ENCODE assay signal across 24 cellular contexts in the genomic region with DNA sequence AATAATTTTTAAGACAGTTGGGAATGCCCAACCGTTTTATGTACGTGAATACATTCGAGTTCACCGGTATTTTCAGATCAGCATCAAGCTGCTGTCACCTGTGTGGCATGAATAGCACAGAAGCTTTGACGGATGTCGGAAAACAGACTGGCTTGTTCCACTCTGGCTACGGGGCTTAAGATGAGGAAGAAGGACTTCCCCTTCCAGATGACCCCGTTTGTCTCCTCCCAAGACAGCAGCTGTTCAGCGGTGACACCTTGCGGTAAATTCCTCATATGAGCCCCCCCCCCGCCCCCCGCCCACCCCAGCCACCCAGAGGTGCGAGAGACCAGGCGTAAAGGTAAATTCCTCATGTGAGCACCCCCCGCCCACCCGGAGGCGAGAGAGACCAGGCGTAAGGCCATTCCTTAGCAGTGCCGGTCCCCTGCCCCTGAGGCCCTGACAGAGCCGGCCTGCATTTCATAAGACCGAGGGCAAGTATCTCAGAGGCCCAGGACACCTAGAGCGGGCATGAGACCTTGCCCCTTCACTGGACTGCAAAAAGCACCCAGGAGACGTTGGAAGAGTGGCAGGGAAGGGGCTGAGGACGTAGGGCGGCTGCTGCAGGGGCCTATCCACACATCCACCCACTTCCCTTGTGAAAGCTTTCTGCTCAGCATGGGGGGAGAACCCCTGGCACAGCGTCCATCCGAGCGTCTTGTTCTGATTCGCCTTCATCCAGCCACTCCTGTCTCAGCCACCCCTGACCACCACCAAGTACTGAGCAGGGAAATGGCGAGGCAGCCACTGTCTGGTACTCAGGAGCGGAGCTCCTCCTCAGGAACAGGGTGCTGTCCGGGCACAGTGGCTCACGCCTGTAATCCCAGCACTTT. TPM values are rescaled to one million over a fixed set of nuclear protein-coding genes. Genes with fewer than 3 reads are reported as not detected.
DNase-seq lines count a peak whose midpoint lies in the region; ATAC-seq, FAIRE-seq and TF ChIP-seq lines count a peak whose summit lies in the region.
"Had no signal": no experiment of that assay in that cellular context is flagged by ENCODE, and none has a peak within 500 bp of the region (broad histone marks: within the 10 kb centered on the region; RNA-seq: fewer than 3 reads in every experiment).

No MANE protein-coding gene starts in this region.

- DNase-seq in activated CD4-positive, alpha-beta memory T cell treated with anti-CD3 and anti-CD28 coated beads for 36 hours: peak; percentile 4
- DNase-seq in activated CD4-positive, alpha-beta memory T cell treated with anti-CD3 and anti-CD28 coated beads, Interleukin-2, amount 10 ng/mL, durations not matched to agents 7 days and 5 days: no peak
- DNase-seq in RWPE2 (ENCODE audit: low spot score) (peak; percentile 74), kidney (peak; percentile 54)
- DNase-seq in activated effector memory CD4-positive, alpha-beta T cell treated with Interleukin-2 at 50 U/mL for 16 hours: no peak
- DNase-seq: activated CD4-positive, alpha-beta T cell treated with anti-CD3 and anti-CD28 coated beads, Interleukin-2, amount 10 ng/mL, durations not matched to agents 24 days and 14 days; brain microvascular endothelial cell; C1 segment of cervical spinal cord; colonic mucosa; MG63; NCI-H1694; NCI-H526 treated with DMSO at 0.1 percent for 48 hours; sigmoid colon; T-helper 17 cell; uterus had no signal

- H3K9me3 Mint-ChIP-seq in activated CD4-positive, alpha-beta memory T cell treated with anti-CD3 and anti-CD28 coated beads for 36 hours: no peaks in the 10 kb centered on the region
- H3K9me3 Mint-ChIP-seq in activated CD4-positive, alpha-beta memory T cell treated with anti-CD3 and anti-CD28 coated beads, Interleukin-2, amount 10 ng/mL, durations not matched to agents 7 days and 5 days: no peaks in the 10 kb centered on the region
- no peaks in the 10 kb centered on the region for H3K9me3 Mint-ChIP-seq in stimulated activated memory B cell treated with anti-CD40 and anti-IgM and Interleukin-4, amounts not matched to agents 10 μg/mL and 1 μg/mL and 100 μg/mL, for 72 hours
- H3K9me3 Mint-ChIP-seq: activated CD4-positive, alpha-beta T cell treated with anti-CD3 and anti-CD28 coated beads, Interleukin-2, amount 10 ng/mL, durations not matched to agents 24 days and 14 days; activated T-helper 2 cell treated with anti-CD3 and anti-CD28 coated beads, Interferon-gamma antibody, Interleukin-2, Interleukin-4, amounts not matched to agents 10 μg/mL and 5 μg/mL and 100 μg/mL, durations not matched to agents 14 hours and 24 hours and 36 hours; IgD-negative memory B cell had no signal

- H3K4me1 ChIP-seq in RWPE2 (ENCODE audit: insufficient read depth, poor library complexity, severe bottlenecking) (no peaks in the 10 kb centered on the region), kidney (ENCODE audit: control insufficient read depth in 1 of 2, insufficient read depth in 1 of 2, low read depth in 1 of 2, low read length in 2 of 2) (no peaks in the 10 kb centered on the region)
- H3K4me1 ChIP-seq: colonic mucosa, HAP-1, pancreas, sigmoid colon, uterus had no signal

- no peak overlapping the region for H3K9ac ChIP-seq in kidney (ENCODE audit: low read length in 2 of 2)

- H3K4me3 ChIP-seq in RWPE2 (ENCODE audit: severe bottlenecking) (no peak overlapping the region), kidney (ENCODE audit: low read length in 2 of 2) (no peak overlapping the region)
- H3K4me3 ChIP-seq: colonic mucosa, HAP-1, MG63, pancreas, sigmoid colon, uterus had no signal

- TF ChIP-seq CTCF in RWPE2 (IDR thresholded peaks at IDR 0.05; ENCODE audit: poor library complexity, severe bottlenecking): no peak
- TF ChIP-seq CTCF in kidney (IDR thresholded peaks at IDR 0.05; ENCODE audit: borderline replicate concordance, extremely low read depth, insufficient read depth): no peak

- POLR2A ChIA-PET in activated CD4-positive, alpha-beta memory T cell treated with anti-CD3 and anti-CD28 coated beads for 36 hours (lab: Charles Lee): no interaction called here
- POLR2A ChIA-PET in activated CD4-positive, alpha-beta memory T cell treated with anti-CD3 and anti-CD28 coated beads, Interleukin-2, amount 10 ng/mL, durations not matched to agents 7 days and 5 days (lab: Charles Lee): interaction anchor here (1.5 kb wide), 1 partner anchor 7 kb away, joined by 3 read pairs; no protein-coding TSS in a partner anchor

- H3K27me3 Mint-ChIP-seq in activated CD4-positive, alpha-beta memory T cell treated with anti-CD3 and anti-CD28 coated beads for 36 hours: peaks cover 17% of the 10 kb centered on the region
- H3K27me3 Mint-ChIP-seq in activated CD4-positive, alpha-beta memory T cell treated with anti-CD3 and anti-CD28 coated beads, Interleukin-2, amount 10 ng/mL, durations not matched to agents 7 days and 5 days: peaks cover 16% of the 10 kb centered on the region
- peaks cover 36% of the 10 kb centered on the region for H3K27me3 Mint-ChIP-seq in stimulated activated memory B cell treated with anti-CD40 and anti-IgM and Interleukin-4, amounts not matched to agents 10 μg/mL and 1 μg/mL and 100 μg/mL, for 72 hours

- CTCF ChIA-PET in activated CD4-positive, alpha-beta memory T cell treated with anti-CD3 and anti-CD28 coated beads for 36 hours (lab: Charles Lee): interaction anchor here (1.0 kb wide), 1 partner anchor 146 kb away, joined by 3 read pairs; no protein-coding TSS in a partner anchor
- CTCF ChIA-PET in activated CD4-positive, alpha-beta memory T cell treated with anti-CD3 and anti-CD28 coated beads, Interleukin-2, amount 10 ng/mL, durations not matched to agents 7 days and 5 days (lab: Charles Lee): interaction anchor here (1.2 kb wide), 1 partner anchor 38 kb away, joined by 3 read pairs; no protein-coding TSS in a partner anchor

- H3K36me3 Mint-ChIP-seq in activated CD4-positive, alpha-beta memory T cell treated with anti-CD3 and anti-CD28 coated beads for 36 hours: no peaks in the 10 kb centered on the region
- H3K36me3 Mint-ChIP-seq in activated CD4-positive, alpha-beta memory T cell treated with anti-CD3 and anti-CD28 coated beads, Interleukin-2, amount 10 ng/mL, durations not matched to agents 7 days and 5 days (ENCODE audit: low read depth): no peaks in the 10 kb centered on the region
- no peaks in the 10 kb centered on the region for H3K36me3 Mint-ChIP-seq in stimulated activated memory B cell treated with anti-CD40 and anti-IgM and Interleukin-4, amounts not matched to agents 10 μg/mL and 1 μg/mL and 100 μg/mL, for 72 hours

- intact Hi-C loops in activated CD4-positive, alpha-beta memory T cell treated with anti-CD3 and anti-CD28 coated beads for 36 hours (cut with micrococcal nuclease): no loop called here
- intact Hi-C loops in kidney (cut with DNase I): no loop called here

- peaks cover 31% of the 10 kb centered on the region for H3K27me3 ChIP-seq in RWPE2 (ENCODE audit: insufficient read depth, poor library complexity, severe bottlenecking)
- H3K27me3 ChIP-seq: colonic mucosa, pancreas, uterus had no signal

- H3K27ac Mint-ChIP-seq in activated CD4-positive, alpha-beta memory T cell treated with anti-CD3 and anti-CD28 coated beads for 36 hours: no peak overlapping the region
- no peak overlapping the region for H3K27ac Mint-ChIP-seq in activated CD4-positive, alpha-beta memory T cell treated with anti-CD3 and anti-CD28 coated beads, Interleukin-2, amount 10 ng/mL, durations not matched to agents 7 days and 5 days
- no peak overlapping the region for H3K27ac Mint-ChIP-seq in stimulated activated memory B cell treated with anti-CD40 and anti-IgM and Interleukin-4, amounts not matched to agents 10 μg/mL and 1 μg/mL and 100 μg/mL, for 72 hours
- H3K27ac Mint-ChIP-seq: activated CD4-positive, alpha-beta T cell treated with anti-CD3 and anti-CD28 coated beads, Interleukin-2, amount 10 ng/mL, durations not matched to agents 24 days and 14 days; activated T-helper 2 cell treated with anti-CD3 and anti-CD28 coated beads, Interferon-gamma antibody, Interleukin-2, Interleukin-4, amounts not matched to agents 10 μg/mL and 5 μg/mL and 100 μg/mL, durations not matched to agents 14 hours and 24 hours and 36 hours; IgD-negative memory B cell; T-helper 17 cell had no signal

- FAIRE-seq in kidney (lab: Jason Lieb, UNC): no peak
- FAIRE-seq: endometrium, pancreas had no signal

- ATAC-seq in RWPE2 (ENCODE audit: low read depth): no peak
- peak; percentile 50 for ATAC-seq in stimulated activated memory B cell treated with anti-CD40 and anti-IgM and Interleukin-4, amounts not matched to agents 10 μg/mL and 1 μg/mL and 100 μg/mL, for 72 hours
- no peak for ATAC-seq in GM18519 (IDR thresholded peaks at IDR 0.05; ENCODE audit: low FRiP score, unreplicated experiment)
- ATAC-seq in HG03378 (IDR thresholded peaks at IDR 0.05; ENCODE audit: unreplicated experiment): no peak
- ATAC-seq: Panc1, pancreas, T-helper 17 cell had no signal

- no peak overlapping the region for H3K4me3 Mint-ChIP-seq in activated CD4-positive, alpha-beta memory T cell treated with anti-CD3 and anti-CD28 coated beads for 36 hours
- H3K4me3 Mint-ChIP-seq in activated CD4-positive, alpha-beta memory T cell treated with anti-CD3 and anti-CD28 coated beads, Interleukin-2, amount 10 ng/mL, durations not matched to agents 7 days and 5 days: no peak overlapping the region
- no peak overlapping the region for H3K4me3 Mint-ChIP-seq in stimulated activated memory B cell treated with anti-CD40 and anti-IgM and Interleukin-4, amounts not matched to agents 10 μg/mL and 1 μg/mL and 100 μg/mL, for 72 hours
- H3K4me3 Mint-ChIP-seq: activated CD4-positive, alpha-beta T cell treated with anti-CD3 and anti-CD28 coated beads, Interleukin-2, amount 10 ng/mL, durations not matched to agents 24 days and 14 days; T-helper 17 cell had no signal

- no peaks in the 10 kb centered on the region for H3K9me3 ChIP-seq in RWPE2 (ENCODE audit: severe bottlenecking)
- no peaks in the 10 kb centered on the region for H3K9me3 ChIP-seq in kidney (ENCODE audit: control insufficient read depth in 1 of 2, low read length in 2 of 2)
- H3K9me3 ChIP-seq: colonic mucosa, HAP-1, MG63, pancreas, sigmoid colon, uterus had no signal

- no peaks in the 10 kb centered on the region for H3K36me3 ChIP-seq in RWPE2 (ENCODE audit: low read depth)
- no peaks in the 10 kb centered on the region for H3K36me3 ChIP-seq in kidney (ENCODE audit: control insufficient read depth in 1 of 2, insufficient read depth in 2 of 2, low read length in 2 of 2)
- H3K36me3 ChIP-seq: brain microvascular endothelial cell, colonic mucosa, HAP-1, MG63, pancreas, sigmoid colon, uterus had no signal

- H3K27ac ChIP-seq in RWPE2 (ENCODE audit: poor library complexity, severe bottlenecking) (no peak overlapping the region), kidney (ENCODE audit: low read depth in 2 of 2, low read length in 2 of 2) (no peak overlapping the region)
- H3K27ac ChIP-seq: brain microvascular endothelial cell, colonic mucosa, pancreas, sigmoid colon, uterus had no signal

- peaks cover 3% of the 10 kb centered on the region for H3K4me1 Mint-ChIP-seq in activated CD4-positive, alpha-beta memory T cell treated with anti-CD3 and anti-CD28 coated beads for 36 hours (ENCODE audit: low read depth)
- H3K4me1 Mint-ChIP-seq in activated CD4-positive, alpha-beta memory T cell treated with anti-CD3 and anti-CD28 coated beads, Interleukin-2, amount 10 ng/mL, durations not matched to agents 7 days and 5 days: no peaks in the 10 kb centered on the region
- peaks cover 17% of the 10 kb centered on the region for H3K4me1 Mint-ChIP-seq in stimulated activated memory B cell treated with anti-CD40 and anti-IgM and Interleukin-4, amounts not matched to agents 10 μg/mL and 1 μg/mL and 100 μg/mL, for 72 hours
- H3K4me1 Mint-ChIP-seq: activated CD4-positive, alpha-beta T cell treated with anti-CD3 and anti-CD28 coated beads, Interleukin-2, amount 10 ng/mL, durations not matched to agents 24 days and 14 days had no signal

RNA-seq across cellular contexts. Expression of a gene that starts 7.3 kb away (rescaled TPM):
- 10 to 100 TPM; 32.8 to 33.7 TPM for total RNA-seq in activated CD4-positive, alpha-beta memory T cell treated with anti-CD3 and anti-CD28 coated beads for 36 hours
- 10 to 100 TPM; 42.8 to 50.7 TPM for total RNA-seq in activated CD4-positive, alpha-beta memory T cell treated with anti-CD3 and anti-CD28 coated beads, Interleukin-2, amount 10 ng/mL, durations not matched to agents 7 days and 5 days
- total RNA-seq in kidney: 53.8 TPM
- polyA plus RNA-seq in kidney (ENCODE audit: insufficient read depth, low read depth, low replicate concordance): 25.0 TPM

Comparison
In these comparisons a context has a peak if more than half of its experiments do, and no peak if none do; other contexts are left out.
1. DNase-seq: peak in activated CD4-positive, alpha-beta memory T cell treated with anti-CD3 and anti-CD28 coated beads for 36 hours (single experiment), RWPE2 (single experiment) and kidney (single experiment); none in activated CD4-positive, alpha-beta memory T cell treated with anti-CD3 and anti-CD28 coated beads, Interleukin-2, amount 10 ng/mL, durations not matched to agents 7 days and 5 days (single experiment) and activated effector memory CD4-positive, alpha-beta T cell treated with Interleukin-2 at 50 U/mL for 16 hours (single experiment).